2 cellular contexts compared by ENCODE assay signal in the genomic region with DNA sequence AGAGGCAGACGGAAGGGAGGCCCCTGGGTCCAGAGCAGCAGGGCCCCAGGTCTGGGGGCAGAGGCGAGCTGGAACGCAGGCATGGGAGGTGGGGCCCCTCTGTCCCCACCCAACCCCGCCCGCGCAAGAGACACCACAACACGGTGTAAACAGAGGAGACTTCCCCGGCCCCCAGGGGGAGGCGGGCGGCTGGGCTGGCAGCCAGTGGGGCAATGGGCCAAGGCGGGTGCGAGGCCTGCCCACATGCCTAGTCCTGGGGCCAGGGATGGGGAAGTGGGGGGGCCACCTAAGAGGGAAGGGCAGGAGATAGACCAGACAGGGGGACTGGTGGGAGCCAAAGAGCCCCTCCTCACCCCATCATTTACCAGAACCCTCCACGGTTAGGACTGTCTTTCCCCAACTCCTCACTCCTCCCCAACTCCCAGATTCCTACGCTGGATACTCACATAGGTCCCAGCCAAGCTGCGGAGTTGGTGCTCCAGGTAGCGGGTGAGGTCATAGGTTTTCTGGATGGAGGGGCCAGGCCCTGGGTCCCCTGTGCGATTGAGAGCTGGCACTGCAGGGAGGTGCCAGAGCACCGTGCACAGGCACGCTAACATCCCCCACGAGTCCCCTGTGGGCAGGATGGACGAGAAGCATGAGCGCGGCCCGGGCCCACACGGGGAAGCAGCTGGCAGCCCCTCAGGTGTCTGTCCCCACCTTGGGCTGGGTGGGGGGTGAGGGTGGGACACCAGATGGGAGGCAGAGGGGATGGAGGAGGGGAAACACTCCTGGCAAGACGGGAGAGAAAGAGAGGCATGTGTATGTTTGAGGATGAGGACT.
TF ChIP-seq lines count a peak whose summit lies in the region.

No MANE protein-coding gene starts in this region.

TF ChIP-seq in HEK293, 187 proteins besides CTCF, POLR2A, EP300 and RAD21:
- TF ChIP-seq TCF7L2 (IDR thresholded peaks at IDR 0.05; ENCODE audit: borderline replicate concordance, low read depth, low read length) (no peak), ZFHX2 (tag by site-specific recombination; conservative IDR thresholded peaks at IDR 0.05) (peak; percentile 85), ZNF311 (tag by site-specific recombination; IDR thresholded peaks at IDR 0.05; ENCODE audit: borderline replicate concordance) (no peak), KLF1 (tag by site-specific recombination; IDR thresholded peaks at IDR 0.05) (peak; percentile 95), EGR2 (tag by site-specific recombination; IDR thresholded peaks at IDR 0.05; ENCODE audit: low read depth) (peak; percentile 17; the same call in 1 of the 2 replicates), GFI1B (tag by site-specific recombination; IDR thresholded peaks at IDR 0.05) (no peak), ZBTB20 (tag by site-specific recombination; IDR thresholded peaks at IDR 0.05) (peak; percentile 84), ZNF600 (tag by site-specific recombination; IDR thresholded peaks at IDR 0.05) (no peak)
- TF ChIP-seq, protein P1, sequence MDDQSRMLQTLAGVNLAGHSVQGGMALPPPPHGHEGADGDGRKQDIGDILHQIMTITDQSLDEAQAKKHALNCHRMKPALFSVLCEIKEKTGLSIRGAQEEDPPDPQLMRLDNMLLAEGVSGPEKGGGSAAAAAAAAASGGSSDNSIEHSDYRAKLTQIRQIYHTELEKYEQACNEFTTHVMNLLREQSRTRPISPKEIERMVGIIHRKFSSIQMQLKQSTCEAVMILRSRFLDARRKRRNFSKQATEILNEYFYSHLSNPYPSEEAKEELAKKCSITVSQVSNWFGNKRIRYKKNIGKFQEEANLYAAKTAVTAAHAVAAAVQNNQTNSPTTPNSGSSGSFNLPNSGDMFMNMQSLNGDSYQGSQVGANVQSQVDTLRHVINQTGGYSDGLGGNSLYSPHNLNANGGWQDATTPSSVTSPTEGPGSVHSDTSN (CRISPR knock-in tag; IDR thresholded peaks at IDR 0.05), result no peak

TF ChIP-seq in K562, 482 proteins besides CTCF, POLR2A, EP300 and RAD21:
- TF ChIP-seq TBL1XR1 (IDR thresholded peaks at IDR 0.05; ENCODE audit: low read length in 2 of 2) (no peak), POLR2G (IDR thresholded peaks at IDR 0.05; ENCODE audit: low read depth, low read length) (peak; percentile 44; the same call in 1 of the 2 replicates), DACH1 (IDR thresholded peaks at IDR 0.05; ENCODE audit: partially characterized antibody) (no peak), KLF10 (CRISPR knock-in tag; IDR thresholded peaks at IDR 0.05) (no peak)
